Comparison of ENCODE assay signal across 1 cellular context in genomic region chr5:132839426-132840301, GRCh38.
TF ChIP-seq lines count a peak whose summit lies in the region.

No MANE protein-coding gene starts in this region.

TF ChIP-seq in HepG2, 621 proteins besides CTCF, POLR2A, EP300 and RAD21 (continues in another document):
- no peak for TF ChIP-seq ZSCAN30 (CRISPR knock-in tag; IDR thresholded peaks at IDR 0.05)
- TF ChIP-seq ZNF556 (CRISPR knock-in tag; IDR thresholded peaks at IDR 0.05; ENCODE audit: borderline replicate concordance), result 0 out of 2 replicates have a peak, but pooled peaks have one; percentile 68
- peak; percentile 19; the same call in 1 of the 2 replicates for TF ChIP-seq TBX3 (IDR thresholded peaks at IDR 0.05; ENCODE audit: borderline replicate concordance)
- no peak for TF ChIP-seq FIP1L1 (IDR thresholded peaks at IDR 0.05; ENCODE audit: borderline replicate concordance, insufficient read depth, low read depth, low read length)
- no peak for TF ChIP-seq RBAK (CRISPR knock-in tag; IDR thresholded peaks at IDR 0.05)
- no peak for TF ChIP-seq BCLAF1 (IDR thresholded peaks at IDR 0.05)
- TF ChIP-seq ZNF232 (CRISPR knock-in tag; IDR thresholded peaks at IDR 0.05; ENCODE audit: borderline replicate concordance), result no peak
- no peak for TF ChIP-seq MAZ (IDR thresholded peaks at IDR 0.05; ENCODE audit: borderline replicate concordance, low read depth, low read length)
- no peak for TF ChIP-seq MAZ (CRISPR knock-in tag; IDR thresholded peaks at IDR 0.05; ENCODE audit: low read depth)
- TF ChIP-seq HIVEP1 (CRISPR knock-in tag; IDR thresholded peaks at IDR 0.05), result no peak
- TF ChIP-seq ZNF496 (CRISPR knock-in tag; IDR thresholded peaks at IDR 0.05; ENCODE audit: insufficient replicate concordance), result no peak
- TF ChIP-seq SMYD3 (CRISPR knock-in tag; IDR thresholded peaks at IDR 0.05), result no peak
- no peak for TF ChIP-seq ATF7 (IDR thresholded peaks at IDR 0.05)
- TF ChIP-seq ATF7 (CRISPR knock-in tag; IDR thresholded peaks at IDR 0.05), result no peak
- no peak for TF ChIP-seq CBX1 (IDR thresholded peaks at IDR 0.05; ENCODE audit: low read depth)
- TF ChIP-seq PTBP1 (IDR thresholded peaks at IDR 0.05; ENCODE audit: low read depth, low read length, poor library complexity, severe bottlenecking), result no peak
- TF ChIP-seq KMT2B (CRISPR knock-in tag; IDR thresholded peaks at IDR 0.05), result 0 out of 2 replicates have a peak, but pooled peaks have one; percentile 14
- TF ChIP-seq ETV6 (CRISPR knock-in tag; conservative IDR thresholded peaks at IDR 0.05), result no peak
- no peak for TF ChIP-seq ZBTB1 (CRISPR knock-in tag; IDR thresholded peaks at IDR 0.05; ENCODE audit: borderline replicate concordance)
- no peak for TF ChIP-seq ZFP36L2 (CRISPR knock-in tag; IDR thresholded peaks at IDR 0.05)
- no peak for TF ChIP-seq TIGD3 (CRISPR knock-in tag; IDR thresholded peaks at IDR 0.05; ENCODE audit: borderline replicate concordance)
- TF ChIP-seq ZNF644 (CRISPR knock-in tag; IDR thresholded peaks at IDR 0.05; ENCODE audit: low read depth), result 0 out of 2 replicates have a peak, but pooled peaks have one; percentile 53
- no peak for TF ChIP-seq DMTF1 (CRISPR knock-in tag; IDR thresholded peaks at IDR 0.05)
- no peak for TF ChIP-seq ZNF780A (CRISPR knock-in tag; IDR thresholded peaks at IDR 0.05)
- TF ChIP-seq ZNF329 (CRISPR knock-in tag; IDR thresholded peaks at IDR 0.05; ENCODE audit: low read depth), result no peak
- no peak; the same call in 1 of the 2 replicates for TF ChIP-seq ZBED4 (CRISPR knock-in tag; IDR thresholded peaks at IDR 0.05; ENCODE audit: borderline replicate concordance)
- TF ChIP-seq ZNF460 (CRISPR knock-in tag; IDR thresholded peaks at IDR 0.05; ENCODE audit: borderline replicate concordance), result no peak
- 0 out of 2 replicates have a peak, but pooled peaks have one; percentile 32 for TF ChIP-seq ESRRA (CRISPR knock-in tag; IDR thresholded peaks at IDR 0.05; ENCODE audit: low read depth)
- TF ChIP-seq ZNF580 (CRISPR knock-in tag; IDR thresholded peaks at IDR 0.05; ENCODE audit: borderline replicate concordance, low read depth), result peak; percentile 47; the same call in 1 of the 2 replicates
- peak; percentile 24; the same call in 1 of the 2 replicates for TF ChIP-seq ARNTL (CRISPR knock-in tag; IDR thresholded peaks at IDR 0.05)
- TF ChIP-seq ATF5 (CRISPR knock-in tag; IDR thresholded peaks at IDR 0.05; ENCODE audit: low read depth), result no peak
- TF ChIP-seq HDAC6 (IDR thresholded peaks at IDR 0.05; ENCODE audit: low read depth, low read length), result no peak
- no peak for TF ChIP-seq ZBTB21 (CRISPR knock-in tag; IDR thresholded peaks at IDR 0.05)
- no peak for TF ChIP-seq ZNF776 (CRISPR knock-in tag; IDR thresholded peaks at IDR 0.05)
- TF ChIP-seq RXRB (CRISPR knock-in tag; IDR thresholded peaks at IDR 0.05; ENCODE audit: borderline replicate concordance), result peak; percentile 90
- peak; percentile 86 for TF ChIP-seq HMG20B (CRISPR knock-in tag; conservative IDR thresholded peaks at IDR 0.05)
- TF ChIP-seq ZNF367 (CRISPR knock-in tag; IDR thresholded peaks at IDR 0.05; ENCODE audit: borderline replicate concordance), result no peak
- TF ChIP-seq FOXP1 (IDR thresholded peaks at IDR 0.05), result no peak
- TF ChIP-seq FOXP1 (CRISPR knock-in tag; IDR thresholded peaks at IDR 0.05), result peak; percentile 53
- no peak for TF ChIP-seq NFE2 (CRISPR knock-in tag; IDR thresholded peaks at IDR 0.05)
- TF ChIP-seq RBFOX2 (IDR thresholded peaks at IDR 0.05; ENCODE audit: low read depth, low read length), result peak; percentile 44; the same call in 1 of the 2 replicates
- TF ChIP-seq SALL2 (CRISPR knock-in tag; IDR thresholded peaks at IDR 0.05), result no peak
- no peak for TF ChIP-seq FOSL1 (CRISPR knock-in tag; IDR thresholded peaks at IDR 0.05; ENCODE audit: borderline replicate concordance)
- TF ChIP-seq SMAD3 (CRISPR knock-in tag; IDR thresholded peaks at IDR 0.05), result no peak
- TF ChIP-seq SAFB2 (CRISPR knock-in tag; IDR thresholded peaks at IDR 0.05; ENCODE audit: borderline replicate concordance, low read depth), result 0 out of 2 replicates have a peak, but pooled peaks have one; percentile 32
- TF ChIP-seq PAF1 (CRISPR knock-in tag; IDR thresholded peaks at IDR 0.05), result no peak
- peak; percentile 30 for TF ChIP-seq ZFY (CRISPR knock-in tag; IDR thresholded peaks at IDR 0.05)
- 0 out of 2 replicates have a peak, but pooled peaks have one; percentile 32 for TF ChIP-seq ZNF790 (CRISPR knock-in tag; IDR thresholded peaks at IDR 0.05; ENCODE audit: borderline replicate concordance)
- peak; percentile 68 for TF ChIP-seq ZNF792 (CRISPR knock-in tag; IDR thresholded peaks at IDR 0.05)
- peak; percentile 44; the same call in 1 of the 2 replicates for TF ChIP-seq ARID3A (IDR thresholded peaks at IDR 0.05; ENCODE audit: low read depth, low read length)
- peak; percentile 28; the same call in 1 of the 2 replicates for TF ChIP-seq FOXK1 (CRISPR knock-in tag; IDR thresholded peaks at IDR 0.05; ENCODE audit: borderline replicate concordance, low read depth)
- TF ChIP-seq SIN3B (IDR thresholded peaks at IDR 0.05; ENCODE audit: low read length), result no peak
- no peak for TF ChIP-seq RARG (CRISPR knock-in tag; IDR thresholded peaks at IDR 0.05; ENCODE audit: low read depth)
- no peak for TF ChIP-seq ZNF432 (CRISPR knock-in tag; IDR thresholded peaks at IDR 0.05; ENCODE audit: borderline replicate concordance)
